ENCODE assay signal across 8 cellular contexts in the genomic region with DNA sequence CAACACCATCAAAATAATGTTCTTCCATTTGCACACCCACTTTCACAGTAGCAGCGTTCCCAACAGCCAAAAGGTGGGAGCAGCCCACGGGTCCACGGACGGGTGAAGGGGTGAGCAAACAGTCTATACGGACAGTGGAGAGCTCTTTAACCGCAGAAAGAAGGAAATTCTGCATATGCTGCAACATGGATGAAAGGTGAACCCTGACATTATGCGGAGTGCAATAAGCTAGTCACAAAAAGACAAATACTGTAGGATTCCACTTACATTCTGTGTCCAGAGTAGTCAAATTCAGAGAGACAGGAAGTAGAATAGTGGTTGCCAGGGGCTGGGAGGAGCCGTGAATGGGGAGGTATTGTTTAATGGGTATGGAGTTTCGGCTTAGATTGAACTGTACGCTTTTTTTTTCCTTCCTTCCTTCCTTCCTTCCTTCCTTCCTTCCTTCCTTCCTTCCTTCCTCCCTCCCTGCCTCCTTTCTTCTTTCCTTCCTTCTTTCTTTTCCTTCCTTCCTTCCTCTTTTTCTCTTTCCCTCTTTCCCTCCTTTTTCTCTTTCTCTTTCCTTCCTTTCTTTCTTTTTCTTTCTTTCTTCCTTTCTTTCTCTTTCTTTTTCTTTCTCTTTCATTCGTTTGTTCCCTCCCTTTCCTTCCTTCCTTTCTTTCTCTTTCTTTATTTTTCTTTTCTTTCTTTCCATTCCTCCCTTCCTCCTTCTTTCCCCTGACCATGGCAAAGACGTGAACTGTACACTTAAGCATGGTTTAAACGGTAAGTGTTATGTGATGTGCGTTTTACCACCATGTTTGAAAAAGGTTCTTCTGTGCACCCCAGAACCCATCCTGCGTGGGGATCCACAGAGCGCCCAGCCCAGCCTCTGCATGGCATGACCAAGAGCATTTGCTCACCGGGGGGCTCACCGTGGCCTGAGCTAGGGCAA. TPM values are rescaled to one million over a fixed set of nuclear protein-coding genes. Genes with fewer than 3 reads are reported as not detected.
DNase-seq lines count a peak whose midpoint lies in the region; ATAC-seq and TF ChIP-seq lines count a peak whose summit lies in the region.

No MANE protein-coding gene starts in this region.

- H3K36me3 Mint-ChIP-seq in activated B cell treated with CpG ODN at 0.5 μM for 24 hours (ENCODE audit: low read depth) (no peaks in the 10 kb centered on the region), neural crest cell (ENCODE audit: low read depth) (no peaks in the 10 kb centered on the region)

- DNase-seq in DMS153 treated with DMSO at 0.1 percent for 48 hours (lab: John Stamatoyannopoulos, UW; ENCODE audit: unreplicated experiment) = peak; percentile 12
- peak; percentile 21 for DNase-seq in NCI-H1092 (lab: John Stamatoyannopoulos, UW)
- DNase-seq in activated B cell treated with CpG ODN at 0.5 μM for 24 hours = no peak
- peak; percentile 75 for DNase-seq in fibroblast of pulmonary artery (ENCODE audit: low read depth)
- DNase-seq in neural crest cell (ENCODE audit: low read depth, low spot score) = no peak

- CTCF ChIA-PET in activated B cell treated with CpG ODN at 0.5 μM for 24 hours (lab: Charles Lee) = interaction anchor here (0.6 to 2.2 kb wide), 12 partner anchors 10 to 392 kb away, joined by 3 to 19 read pairs (median 4); no protein-coding TSS in a partner anchor

- H3K9me3 Mint-ChIP-seq in activated B cell treated with CpG ODN at 0.5 μM for 24 hours (no peaks in the 10 kb centered on the region), neural crest cell (no peaks in the 10 kb centered on the region)

- H3K4me3 Mint-ChIP-seq in activated B cell treated with CpG ODN at 0.5 μM for 24 hours (peak overlapping the region; percentile 91), neural crest cell (peak overlapping the region; percentile 94)

- intact Hi-C loops in activated B cell treated with CpG ODN at 0.5 μM for 24 hours (cut with micrococcal nuclease) = no loop called here

- ATAC-seq in GM21526 (IDR thresholded peaks at IDR 0.05; ENCODE audit: low FRiP score, unreplicated experiment) (peak; percentile 25), activated B cell treated with CpG ODN at 0.5 μM for 24 hours (ENCODE audit: low read depth) (peak; percentile 27), GM19328 (IDR thresholded peaks at IDR 0.05; ENCODE audit: unreplicated experiment) (no peak), HG02610 (IDR thresholded peaks at IDR 0.05; ENCODE audit: unreplicated experiment) (no peak)

- TF ChIP-seq CTCF in activated B cell treated with CpG ODN at 0.5 μM for 24 hours (IDR thresholded peaks at IDR 0.05) = no peak
- no peak for TF ChIP-seq CTCF in fibroblast of pulmonary artery (IDR thresholded peaks at IDR 0.05; ENCODE audit: low read length, missing control alignments)
- TF ChIP-seq CTCF in neural crest cell (conservative IDR thresholded peaks at IDR 0.05) = no peak

- H3K4me3 ChIP-seq in fibroblast of pulmonary artery (replicated peaks; ENCODE audit: low read depth, low read length) = peak overlapping the region; percentile 71

- H3K27me3 Mint-ChIP-seq in activated B cell treated with CpG ODN at 0.5 μM for 24 hours (no peaks in the 10 kb centered on the region), neural crest cell (ENCODE audit: low read depth) (no peaks in the 10 kb centered on the region)

- peaks cover 34% of the 10 kb centered on the region for H3K4me1 Mint-ChIP-seq in activated B cell treated with CpG ODN at 0.5 μM for 24 hours
- peaks cover 16% of the 10 kb centered on the region for H3K4me1 Mint-ChIP-seq in neural crest cell

- POLR2A ChIA-PET in activated B cell treated with CpG ODN at 0.5 μM for 24 hours (lab: Charles Lee) = interaction anchor here (0.7 to 2.7 kb wide), 10 partner anchors 30 to 604 kb away, joined by 3 to 26 read pairs (median 4); a partner anchor contains a TSS

- H3K27ac Mint-ChIP-seq in activated B cell treated with CpG ODN at 0.5 μM for 24 hours (peak overlapping the region; percentile 81), neural crest cell (ENCODE audit: unreplicated experiment) (peak overlapping the region; percentile 76)

RNA-seq across cellular contexts. Expression of a gene that starts 15.9 kb away (rescaled TPM):
- total RNA-seq in activated B cell treated with CpG ODN at 0.5 μM for 24 hours = 1.4 and 1.8 TPM in 2 replicates
- 33.2 and 40.0 TPM in 2 replicates for total RNA-seq in neural crest cell

Comparison
In these comparisons a context has a peak if more than half of its experiments do, and no peak if none do; other contexts are left out.
1. DNase-seq: peak in DMS153 treated with DMSO at 0.1 percent for 48 hours (single experiment), NCI-H1092 (single experiment) and fibroblast of pulmonary artery (single experiment); none in activated B cell treated with CpG ODN at 0.5 μM for 24 hours (single experiment) and neural crest cell (single experiment).
2. ATAC-seq: peak in GM21526 (single experiment) and activated B cell treated with CpG ODN at 0.5 μM for 24 hours (single experiment); none in GM19328 (single experiment) and HG02610 (single experiment).
3. RNA of a gene that starts 15.9 kb away (total RNA-seq): 33.2 to 40.0 TPM in neural crest cell; 1.4 to 1.8 TPM in activated B cell treated with CpG ODN at 0.5 μM for 24 hours; every median in the first group is over 10 times any median in the second.